16 cellular contexts compared by ENCODE assay signal in the genomic region with DNA sequence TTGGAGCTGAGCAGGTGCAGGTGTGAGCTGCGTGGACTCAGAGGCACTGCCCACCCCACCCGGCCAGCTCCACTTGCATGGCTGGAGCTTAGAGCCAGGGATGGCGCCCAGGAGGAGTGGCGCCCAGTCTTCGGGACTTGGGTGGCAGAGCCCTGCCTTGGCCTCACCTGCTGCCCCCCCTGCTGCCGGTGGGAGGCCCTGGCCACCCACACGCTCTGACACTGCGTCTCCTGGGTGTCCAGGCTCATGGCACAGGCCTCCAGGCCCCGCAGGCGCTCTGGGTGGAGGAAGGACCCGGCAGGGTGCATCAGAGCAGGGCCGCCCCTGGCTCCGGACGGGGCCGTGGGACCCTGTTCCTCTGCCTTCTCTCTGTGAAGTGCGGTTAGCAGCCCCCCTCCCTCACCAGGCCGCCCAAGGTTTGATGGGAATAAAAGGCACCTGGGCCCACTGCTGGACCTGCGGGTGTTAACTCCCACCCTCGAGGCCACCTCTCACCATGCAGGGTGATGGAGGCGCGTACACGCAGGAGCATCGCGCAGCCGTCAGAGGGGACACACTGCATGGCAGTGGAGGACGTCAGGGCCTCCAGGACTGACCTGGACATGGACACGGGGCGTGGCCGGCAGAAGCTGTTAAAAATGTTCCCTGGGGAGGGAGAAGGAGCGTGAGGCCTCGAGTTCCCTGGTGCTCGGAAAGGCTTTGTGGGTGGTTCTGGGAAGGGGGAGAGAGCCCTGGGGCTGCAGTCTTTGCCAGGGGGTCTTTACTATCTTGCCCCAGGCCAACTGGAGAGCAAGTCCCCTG. TPM values are rescaled to one million over a fixed set of nuclear protein-coding genes. Genes with fewer than 3 reads are reported as not detected.
"Had no signal": no experiment of that assay in that cellular context is flagged by ENCODE, and none has a peak within 500 bp of the region (broad histone marks: within the 10 kb centered on the region; RNA-seq: fewer than 3 reads in every experiment).

No MANE protein-coding gene starts in this region.

- H3K4me1 ChIP-seq: uterus had no signal

- H3K27ac ChIP-seq: esophagus squamous epithelium, thyroid gland, uterus had no signal

- H3K4me3 ChIP-seq: thyroid gland, uterus had no signal

- DNase-seq: activated CD4-positive, alpha-beta T cell treated with anti-CD3 and anti-CD28 coated beads, Interleukin-2, amount 10 ng/mL, durations not matched to agents 7 days and 5 days; activated gamma-delta T cell treated with Interleukin-2 at 50 U/mL for 16 hours; activated naive CD8-positive, alpha-beta T cell treated with anti-CD3 and anti-CD28 coated beads, Interleukin-2, amount 10 ng/mL, durations not matched to agents 7 days and 5 days; anterior cingulate cortex; esophagus squamous epithelium; foreskin fibroblast; stimulated activated CD4-positive, alpha-beta T cell treated with anti-CD3 and anti-CD28 coated beads, Interleukin-4, amount 100 ng/mL, for 24 hours; thyroid gland; uterus had no signal

- H3K9me3 ChIP-seq: esophagus squamous epithelium, thyroid gland, uterus had no signal

- FAIRE-seq: islet of Langerhans had no signal

- H3K36me3 ChIP-seq: esophagus squamous epithelium, thyroid gland, uterus had no signal

RNA-seq across cellular contexts. Expression of a gene that starts 11.8 kb away (rescaled TPM):
- total RNA-seq: activated CD4-positive, alpha-beta T cell treated with anti-CD3 and anti-CD28 coated beads, Interleukin-2, amount 10 ng/mL, durations not matched to agents 7 days and 5 days; activated naive CD8-positive, alpha-beta T cell treated with anti-CD3 and anti-CD28 coated beads, Interleukin-2, amount 10 ng/mL, durations not matched to agents 7 days and 5 days; dermis microvascular lymphatic vessel endothelial cell; esophagus squamous epithelium; left lobe of liver; natural killer cell treated with Interleukin-12 subunit alpha and Interleukin-12 subunit beta and Interleukin-15 and Interleukin-18, amount 100 ng/mL, for 72 hours; omental fat pad; thyroid gland had no signal

RNA-seq across cellular contexts. Expression of a gene that starts 57.3 kb away (rescaled TPM):
- total RNA-seq: activated CD4-positive, alpha-beta T cell treated with anti-CD3 and anti-CD28 coated beads, Interleukin-2, amount 10 ng/mL, durations not matched to agents 7 days and 5 days; activated CD8-positive, alpha-beta memory T cell treated with anti-CD3 and anti-CD28 coated beads for 36 hours; activated naive CD8-positive, alpha-beta T cell treated with anti-CD3 and anti-CD28 coated beads, Interleukin-2, amount 10 ng/mL, durations not matched to agents 7 days and 5 days; chondrocyte; dermis microvascular lymphatic vessel endothelial cell; esophagus squamous epithelium; left lobe of liver; natural killer cell treated with Interleukin-12 subunit alpha and Interleukin-12 subunit beta and Interleukin-15 and Interleukin-18, amount 100 ng/mL, for 72 hours; omental fat pad; thyroid gland; uterus had no signal
